In the genomic region with DNA sequence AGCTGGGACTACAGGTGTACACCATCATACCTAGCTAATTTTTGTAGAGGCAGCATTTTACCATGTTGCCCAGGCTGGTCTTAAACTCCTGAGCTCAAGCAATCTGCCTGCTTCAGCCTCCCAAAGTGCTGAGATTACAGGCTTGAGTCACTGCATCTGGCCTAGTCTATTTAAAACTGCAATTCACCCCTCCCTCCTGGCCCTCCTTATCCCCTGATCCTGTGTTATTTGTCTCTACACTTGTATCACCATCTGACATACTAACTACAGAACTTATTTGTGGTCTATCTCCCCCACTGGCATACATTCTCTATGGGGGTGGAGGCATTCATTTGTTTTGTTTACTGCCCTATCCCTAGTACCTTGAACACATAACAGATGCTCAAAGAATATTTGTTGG, we compare ENCODE assay signal across 15 cellular contexts. TPM values are rescaled to one million over a fixed set of nuclear protein-coding genes. Genes with fewer than 3 reads are reported as not detected.
DNase-seq lines count a peak whose midpoint lies in the region; FAIRE-seq and TF ChIP-seq lines count a peak whose summit lies in the region.
"Had no signal": no experiment of that assay in that cellular context is flagged by ENCODE, and none has a peak within 500 bp of the region (broad histone marks: within the 10 kb centered on the region; RNA-seq: fewer than 3 reads in every experiment).

No MANE protein-coding gene starts in this region.

- no peak overlapping the region for H3K27ac ChIP-seq in fibroblast of lung (ENCODE audit: insufficient read depth, low read length)
- H3K27ac ChIP-seq: C4-2B, HL-60, SJCRH30 had no signal

- TF ChIP-seq CTCF in fibroblast of lung (conservative IDR thresholded peaks at IDR 0.05 in 1 of 2, IDR thresholded peaks at IDR 0.05 in 1 of 2; ENCODE audit: low read depth in 1 of 2, low read length in 2 of 2) (no peak), CD14-positive monocyte (IDR thresholded peaks at IDR 0.05) (no peak)

- no peak overlapping the region for H3K27ac Mint-ChIP-seq in CD14-positive monocyte
- no peak overlapping the region for H3K27ac Mint-ChIP-seq in immature natural killer cell

- no peak overlapping the region for H2AFZ ChIP-seq in fibroblast of lung (ENCODE audit: low read length)

- H3K27me3 Mint-ChIP-seq in CD14-positive monocyte (ENCODE audit: low read depth in 3 of 3) (peaks cover 0 to 1% (median 0%) of the 10 kb centered on the region in 3 donors), immature natural killer cell (ENCODE audit: low read depth in 3 of 3) (peaks cover 0 to 2% (median 0%) of the 10 kb centered on the region in 3 donors)

- no peak overlapping the region for H3K4me2 ChIP-seq in fibroblast of lung (ENCODE audit: extremely low read depth, insufficient read depth, low read length)

- no peak overlapping the region for H3K4me3 ChIP-seq in fibroblast of lung (replicated peaks in 1 of 4; ENCODE audit: control extremely low read depth in 1 of 4, insufficient read depth in 1 of 4, low read depth in 3 of 4, low read length in 4 of 4)
- H3K4me3 ChIP-seq: SJCRH30 had no signal

- H3K79me2 ChIP-seq in fibroblast of lung (ENCODE audit: control insufficient read depth, insufficient read depth, low read length) = no peaks in the 10 kb centered on the region

- H3K9ac ChIP-seq in fibroblast of lung (ENCODE audit: insufficient read depth, low read length) = no peak overlapping the region

- intact Hi-C loops in CD14-positive monocyte (cut with micrococcal nuclease) = no loop called here

- DNase-seq in Ammon's horn (ENCODE audit: low spot score) (peak; percentile 32), LHCN-M2 (ENCODE audit: low read depth) (peak; percentile 18), fibroblast of lung (ENCODE audit: low read depth in 2 of 2) (peak; percentile 14 to 21), myocyte (ENCODE audit: low read depth) (peak; percentile 54), CD14-positive monocyte (ENCODE audit: low spot score) (no peak), urothelium cell line (ENCODE audit: low spot score) (no peak), immature natural killer cell (no peak)
- DNase-seq: NCI-H187 treated with DMSO at 0.1 percent for 48 hours, NCI-H345, RPMI8226, SJCRH30 had no signal

- H3K9me3 ChIP-seq in fibroblast of lung (ENCODE audit: control insufficient read depth, insufficient read depth, low read depth, low read length) = no peaks in the 10 kb centered on the region

- no peaks in the 10 kb centered on the region for H4K20me1 ChIP-seq in fibroblast of lung (ENCODE audit: control insufficient read depth, extremely low read depth, insufficient read depth, low read length)

- H3K36me3 ChIP-seq in fibroblast of lung (ENCODE audit: control insufficient read depth, insufficient read depth, low read length) = no peaks in the 10 kb centered on the region
- H3K36me3 ChIP-seq: SJCRH30 had no signal

- no peak for FAIRE-seq in urothelium cell line (lab: Jason Lieb, UNC)
- FAIRE-seq: GM19239, HTR-8/SVneo had no signal

- H3K36me3 Mint-ChIP-seq in CD14-positive monocyte (peaks cover 0 to 2% of the 10 kb centered on the region in 2 donors), immature natural killer cell (peaks cover 19 to 26% (median 23%) of the 10 kb centered on the region in 3 donors)

- no peaks in the 10 kb centered on the region for H3K27me3 ChIP-seq in fibroblast of lung (ENCODE audit: control insufficient read depth, insufficient read depth, low read length)
- H3K27me3 ChIP-seq: SJCRH30 had no signal

- no peak overlapping the region for H3K4me3 Mint-ChIP-seq in CD14-positive monocyte
- H3K4me3 Mint-ChIP-seq in immature natural killer cell = no peak overlapping the region

- H3K9me3 Mint-ChIP-seq in CD14-positive monocyte (peaks cover 4 to 14% (median 12%) of the 10 kb centered on the region in 7 donors), immature natural killer cell (peaks cover 0 to 16% (median 8%) of the 10 kb centered on the region in 6 donors)

- peaks cover 8% of the 10 kb centered on the region for H3K4me1 Mint-ChIP-seq in CD14-positive monocyte
- H3K4me1 Mint-ChIP-seq in immature natural killer cell = no peaks in the 10 kb centered on the region

- H3K4me1 ChIP-seq in fibroblast of lung (ENCODE audit: control insufficient read depth, extremely low read depth, insufficient read depth, low read length) = peaks cover 8% of the 10 kb centered on the region

RNA-seq across cellular contexts. Expression of gene CC2D2A, which starts 23.7 kb away (rescaled TPM):
- 24.9 and 31.5 TPM in 2 replicates for total RNA-seq in LHCN-M2 (2014; rRNA removed)
- polyA plus RNA-seq in LHCN-M2 (2012) = 15.9 TPM
- 26.5 and 30.9 TPM in 2 replicates for total RNA-seq in fibroblast of lung
- polyA plus RNA-seq in fibroblast of lung = 36.0 and 41.6 TPM in 2 replicates
- polyA plus RNA-seq in fibroblast of lung (2012) = 27.1 and 31.7 TPM in 2 replicates
- polyA minus RNA-seq in fibroblast of lung (ENCODE audit: low replicate concordance) = 5.2 and 19.6 TPM in 2 replicates
- 16.1 and 17.3 TPM in 2 replicates for total RNA-seq in myocyte
- 16.1 TPM for polyA plus RNA-seq in myocyte (2012)
- polyA plus RNA-seq in CD14-positive monocyte = 1 to 10 TPM; 1.9 to 2.5 TPM
- under 1 TPM; 0.29 to 0.75 (median 0.64) TPM for polyA plus RNA-seq in immature natural killer cell

Comparison
In these comparisons a context has a peak if more than half of its experiments do, and no peak if none do; other contexts are left out.
1. DNase-seq: peak in Ammon's horn (single experiment), LHCN-M2 (single experiment), fibroblast of lung (2 of 2) and myocyte (single experiment); none in CD14-positive monocyte (single experiment), urothelium cell line (single experiment) and immature natural killer cell (0 of 3).